18 cellular contexts compared by ENCODE assay signal in the genomic region with DNA sequence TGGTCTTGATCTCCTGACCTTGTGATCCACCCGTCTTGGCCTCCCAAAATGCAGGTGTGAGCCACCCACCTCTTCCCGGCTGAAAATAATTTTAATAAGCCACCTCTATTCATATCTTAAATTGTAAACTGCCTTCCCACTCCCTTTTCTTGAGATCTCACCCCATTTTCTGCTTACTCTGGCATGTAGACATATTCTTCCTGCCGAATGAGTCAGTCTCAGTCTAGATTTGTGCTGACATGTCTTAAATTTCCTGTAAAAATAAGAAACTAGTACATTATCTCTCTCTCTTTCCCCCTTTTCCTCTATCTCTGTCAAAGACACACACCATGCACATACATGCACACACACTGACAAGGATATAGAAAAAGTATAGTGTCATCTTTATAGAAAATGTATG.
DNase-seq lines count a peak whose midpoint lies in the region; ATAC-seq and TF ChIP-seq lines count a peak whose summit lies in the region.
"Had no signal": no experiment of that assay in that cellular context is flagged by ENCODE, and none has a peak within 500 bp of the region (broad histone marks: within the 10 kb centered on the region; RNA-seq: fewer than 3 reads in every experiment).

No MANE protein-coding gene starts in this region.

- H3K27me3 Mint-ChIP-seq in nephron (ENCODE audit: low read depth) = no peaks in the 10 kb centered on the region
- peaks cover 8% of the 10 kb centered on the region for H3K27me3 Mint-ChIP-seq in activated T-cell treated with anti-CD3 and anti-CD28 coated beads, Interleukin-2, amount 50 U/mL, for 24 hours

- peak; percentile 35 for DNase-seq in EH (ENCODE audit: low read depth)
- DNase-seq in RPMI8226 = peak; percentile 9
- DNase-seq in epithelial cell of prostate (ENCODE audit: low read depth, low spot score) = peak; percentile 8
- no peak for DNase-seq in activated T-cell treated with anti-CD3 and anti-CD28 coated beads, Interleukin-2, amount 50 U/mL, for 1 hour
- DNase-seq in activated T-cell treated with anti-CD3 and anti-CD28 coated beads, Interleukin-2, amount 50 U/mL, for 24 hours = no peak
- no peak for DNase-seq in DMS53 (lab: John Stamatoyannopoulos, UW)
- DNase-seq: activated CD4-positive, CD25-positive, alpha-beta regulatory T cell treated with anti-CD3 and anti-CD28 coated beads, Interleukin-2, amount 50 U/mL, for 72 hours; activated gamma-delta T cell treated with Interleukin-2 at 50 U/mL for 16 hours; Karpas-422; nephron progenitor cell; retina; SIG-M5; stimulated activated CD4-positive, alpha-beta T cell treated with anti-CD3 and anti-CD28 coated beads, Interleukin-1b, Interleukin-23, amount 100 ng/mL, for 48 hours; substantia nigra had no signal

- ATAC-seq in GM18517 (IDR thresholded peaks at IDR 0.05; ENCODE audit: unreplicated experiment) = no peak

- no peaks in the 10 kb centered on the region for H3K9me3 Mint-ChIP-seq in nephron
- no peaks in the 10 kb centered on the region for H3K9me3 Mint-ChIP-seq in activated T-cell treated with anti-CD3 and anti-CD28 coated beads, Interleukin-2, amount 50 U/mL, for 24 hours
- H3K9me3 Mint-ChIP-seq: memory B cell had no signal

- peaks cover 43% of the 10 kb centered on the region for H3K4me1 Mint-ChIP-seq in nephron
- H3K4me1 Mint-ChIP-seq in activated T-cell treated with anti-CD3 and anti-CD28 coated beads, Interleukin-2, amount 50 U/mL, for 24 hours (ENCODE audit: low read depth) = peaks cover 6% of the 10 kb centered on the region
- H3K4me1 Mint-ChIP-seq: memory B cell had no signal

- no peak overlapping the region for H3K4me3 Mint-ChIP-seq in nephron
- no peak overlapping the region for H3K4me3 Mint-ChIP-seq in activated T-cell treated with anti-CD3 and anti-CD28 coated beads, Interleukin-2, amount 50 U/mL, for 24 hours
- H3K4me3 Mint-ChIP-seq: memory B cell, nephron progenitor cell had no signal

- no peak for TF ChIP-seq CTCF in nephron (IDR thresholded peaks at IDR 0.05; ENCODE audit: unreplicated experiment in 3 of 3)

- peak overlapping the region in 2 of 3 experiments; percentile 13 to 16 for H3K27ac Mint-ChIP-seq in nephron
- H3K27ac Mint-ChIP-seq in activated T-cell treated with anti-CD3 and anti-CD28 coated beads, Interleukin-2, amount 50 U/mL, for 24 hours = no peak overlapping the region
- H3K27ac Mint-ChIP-seq: memory B cell had no signal

- no peaks in the 10 kb centered on the region for H3K36me3 Mint-ChIP-seq in nephron (ENCODE audit: low read depth)
- H3K36me3 Mint-ChIP-seq in activated T-cell treated with anti-CD3 and anti-CD28 coated beads, Interleukin-2, amount 50 U/mL, for 24 hours (ENCODE audit: low read depth) = no peaks in the 10 kb centered on the region
- H3K36me3 Mint-ChIP-seq: memory B cell had no signal

- peak overlapping the region; percentile 85 for H3K27ac ChIP-seq in epithelial cell of prostate
- H3K27ac ChIP-seq: vagina had no signal

Comparison
In these comparisons a context has a peak if more than half of its experiments do, and no peak if none do; other contexts are left out.
1. DNase-seq: peak in EH (single experiment), RPMI8226 (single experiment) and epithelial cell of prostate (single experiment); none in activated T-cell treated with anti-CD3 and anti-CD28 coated beads, Interleukin-2, amount 50 U/mL, for 1 hour (single experiment), activated T-cell treated with anti-CD3 and anti-CD28 coated beads, Interleukin-2, amount 50 U/mL, for 24 hours (single experiment) and DMS53 (single experiment).